In genomic region chr13:30037766-30038165, GRCh38 we compare ENCODE assay signal across 28 cellular contexts.
DNase-seq lines count a peak whose midpoint lies in the region; TF ChIP-seq lines count a peak whose summit lies in the region.
"Had no signal": no experiment of that assay in that cellular context is flagged by ENCODE, and none has a peak within 500 bp of the region (broad histone marks: within the 10 kb centered on the region; RNA-seq: fewer than 3 reads in every experiment).

No MANE protein-coding gene starts in this region.

- no peak overlapping the region for H3K27ac Mint-ChIP-seq in immature natural killer cell
- H3K27ac Mint-ChIP-seq: activated naive CD4-positive, alpha-beta T cell treated with anti-CD3 and anti-CD28 coated beads, Interleukin-2, amount 50 U/mL, for 24 hours; CD4-positive, alpha-beta T cell; memory B cell; T-helper 17 cell had no signal

- H3K36me3 ChIP-seq in GM23248 (ENCODE audit: low read depth): no peaks in the 10 kb centered on the region
- H3K36me3 ChIP-seq in MM.1S (replicated peaks; ENCODE audit: insufficient read depth, low read length): no peaks in the 10 kb centered on the region
- H3K36me3 ChIP-seq: ascending aorta, MG63 had no signal

- no peak for TF ChIP-seq CTCF in astrocyte of the spinal cord (IDR thresholded peaks at IDR 0.05; ENCODE audit: low read depth, low read length)
- TF ChIP-seq CTCF in foreskin fibroblast (IDR thresholded peaks at IDR 0.05; ENCODE audit: low read depth, low read length): no peak
- no peak for TF ChIP-seq CTCF in MM.1S (IDR thresholded peaks at IDR 0.05; ENCODE audit: low read length)

- H4K20me1 ChIP-seq in GM23248 (ENCODE audit: insufficient read depth) (no peaks in the 10 kb centered on the region), MM.1S (ENCODE audit: insufficient read depth, low read length) (no peaks in the 10 kb centered on the region)

- H3K4me2 ChIP-seq in GM23248 (ENCODE audit: unreplicated experiment) (no peak overlapping the region), MM.1S (ENCODE audit: low read depth, low read length) (no peak overlapping the region)
- H3K4me2 ChIP-seq: SK-N-SH had no signal

- no peaks in the 10 kb centered on the region for H3K36me3 Mint-ChIP-seq in immature natural killer cell
- H3K36me3 Mint-ChIP-seq: activated naive CD4-positive, alpha-beta T cell treated with anti-CD3 and anti-CD28 coated beads, Interleukin-2, amount 50 U/mL, for 24 hours; memory B cell; naive B cell had no signal

- H3K27me3 ChIP-seq in GM23248 (replicated peaks; ENCODE audit: insufficient read depth) (no peaks in the 10 kb centered on the region), MM.1S (replicated peaks; ENCODE audit: insufficient read depth, low read length) (no peaks in the 10 kb centered on the region)
- H3K27me3 ChIP-seq: ascending aorta, MG63 had no signal

- H3K9ac ChIP-seq in GM23248 (no peak overlapping the region), MM.1S (ENCODE audit: low read length) (no peak overlapping the region)
- H3K9ac ChIP-seq: SK-N-SH had no signal

- H3K27me3 Mint-ChIP-seq in immature natural killer cell (ENCODE audit: low read depth in 3 of 3): peaks cover 7 to 18% (median 13%) of the 10 kb centered on the region in 3 donors

- 78 to 87% methylated on average over 4 of the region's 4 CpGs for WGBS in GM23248 (ENCODE audit: low coverage in 1 of 2, low lambda C conversion rate in 2 of 2, missing lambda C conversion rate in 2 of 2), 2 experiments

- H3K79me2 ChIP-seq in GM23248 (ENCODE audit: insufficient read depth) (no peaks in the 10 kb centered on the region), MM.1S (ENCODE audit: low read length) (no peaks in the 10 kb centered on the region)

- H2AFZ ChIP-seq in GM23248 (no peak overlapping the region), MM.1S (ENCODE audit: low read length) (no peak overlapping the region)

- H3K4me3 ChIP-seq in GM23248: no peak overlapping the region
- no peak overlapping the region for H3K4me3 ChIP-seq in astrocyte of the spinal cord (ENCODE audit: low read depth, low read length)
- no peak overlapping the region for H3K4me3 ChIP-seq in foreskin fibroblast (ENCODE audit: low read depth in 1 of 2, low read length in 2 of 2)
- no peak overlapping the region for H3K4me3 ChIP-seq in MM.1S (ENCODE audit: low read length)
- H3K4me3 ChIP-seq: ascending aorta, K562, MG63 had no signal

- no peak overlapping the region for H3K4me3 Mint-ChIP-seq in immature natural killer cell
- H3K4me3 Mint-ChIP-seq: activated naive CD4-positive, alpha-beta T cell treated with anti-CD3 and anti-CD28 coated beads, Interleukin-2, amount 50 U/mL, for 24 hours; CD4-positive, alpha-beta T cell; HFFc6; memory B cell; T-helper 17 cell had no signal

- peaks cover 0 to 2% (median 0%) of the 10 kb centered on the region in 6 donors for H3K9me3 Mint-ChIP-seq in immature natural killer cell
- H3K9me3 Mint-ChIP-seq: activated naive CD4-positive, alpha-beta T cell treated with anti-CD3 and anti-CD28 coated beads, Interleukin-2, amount 50 U/mL, for 24 hours; CD4-positive, alpha-beta T cell; HFFc6; memory B cell; naive B cell had no signal

- H3K9me2 ChIP-seq in GM23248 (ENCODE audit: insufficient read depth): no peaks in the 10 kb centered on the region
- no peaks in the 10 kb centered on the region for H3K9me2 ChIP-seq in MM.1S (replicated peaks; ENCODE audit: insufficient read depth, low read length)
- H3K9me2 ChIP-seq: SK-N-SH had no signal

- H3F3A ChIP-seq in GM23248 (ENCODE audit: insufficient read depth) (peaks cover 29% of the 10 kb centered on the region), MM.1S (ENCODE audit: insufficient read depth, low read length) (no peaks in the 10 kb centered on the region)

- no peaks in the 10 kb centered on the region for H3K4me1 Mint-ChIP-seq in immature natural killer cell
- H3K4me1 Mint-ChIP-seq: activated naive CD4-positive, alpha-beta T cell treated with anti-CD3 and anti-CD28 coated beads, Interleukin-2, amount 50 U/mL, for 24 hours; memory B cell; naive B cell; T-helper 17 cell had no signal

- in situ Hi-C loops in GM23248 (cut with MboI): no loop called here
- in situ Hi-C loops in astrocyte of the spinal cord (cut with HindIII; ENCODE audit: low sequenced_read_pairs): no loop called here

- H3K27ac ChIP-seq in GM23248 (0 out of 2 replicates have a peak overlapping the region, but pooled peaks have one; percentile 4), MM.1S (ENCODE audit: low read length) (no peak overlapping the region)
- H3K27ac ChIP-seq: ascending aorta, VCaP had no signal

- H3K9me3 ChIP-seq in GM23248 (ENCODE audit: low read depth) (no peaks in the 10 kb centered on the region), MM.1S (replicated peaks; ENCODE audit: insufficient read depth, low read length) (no peaks in the 10 kb centered on the region)
- H3K9me3 ChIP-seq: ascending aorta, MG63, SK-N-SH had no signal

- H3K4me1 ChIP-seq in GM23248 (ENCODE audit: insufficient read depth): peaks cover 42% of the 10 kb centered on the region
- H3K4me1 ChIP-seq in MM.1S (ENCODE audit: low read length): no peaks in the 10 kb centered on the region
- H3K4me1 ChIP-seq: ascending aorta had no signal

- DNase-seq in GM23248 (peak; percentile 57), astrocyte of the spinal cord (ENCODE audit: low read depth, low spot score) (peak; percentile 70), foreskin fibroblast (peak; percentile 56 to 68), stromal cell of bone marrow (ENCODE audit: low read depth) (peak; percentile 82), MM.1S (no peak), immature natural killer cell (no peak), mesenteric fat pad (ENCODE audit: low spot score) (no peak)
- DNase-seq: activated CD4-positive, alpha-beta T cell treated with anti-CD3 and anti-CD28 coated beads for 48 hours; CD4-positive, alpha-beta T cell; effector CD8-positive, alpha-beta T cell; EL; erythroblast; HFFc6; left cardiac atrium; MG63; naive B cell; NCI-H1436 treated with DMSO at 0.1 percent for 48 hours; NCI-H446 treated with DMSO at 0.1 percent for 48 hours; occipital lobe; stimulated activated CD4-positive, alpha-beta T cell treated with anti-CD3 and anti-CD28 coated beads, Interleukin-12 subunit alpha, Interleukin-12 subunit beta, amount 100 ng/mL, for 4 hours; stimulated activated naive CD4-positive, alpha-beta T cell treated with Interleukin-2 at 50 U/mL for 16 hours; T-helper 17 cell had no signal

Comparison
In these comparisons a context has a peak if more than half of its experiments do, and no peak if none do; other contexts are left out.
1. DNase-seq: peak in GM23248 (single experiment), astrocyte of the spinal cord (single experiment), foreskin fibroblast (2 of 2) and stromal cell of bone marrow (single experiment); none in MM.1S (single experiment), immature natural killer cell (0 of 3) and mesenteric fat pad (single experiment).